Comparison of ENCODE assay signal across 8 cellular contexts in genomic region chr1:36450270-36450918, GRCh38. TPM values are rescaled to one million over a fixed set of nuclear protein-coding genes. Genes with fewer than 3 reads are reported as not detected.
A peak's percentile ranks its signal among the peaks of the same experiment; 100 is the strongest.
DNase-seq lines count a peak whose midpoint lies in the region; ATAC-seq and TF ChIP-seq lines count a peak whose summit lies in the region.

Gene OSCP1 (minus strand): TSS chr1:36450451. CDS start chr1:36450369, 82 bp downstream.

- peak within 1 kb of the TSS; percentile 89 for H3K27ac Mint-ChIP-seq in dendritic cell treated with granulocyte-macrophage colony-stimulating factor and Interleukin-4, amounts not matched to agents 40 ng/mL and 50 ng/mL, for 4 days

- H3K9me3 Mint-ChIP-seq in dendritic cell treated with granulocyte-macrophage colony-stimulating factor and Interleukin-4, amounts not matched to agents 40 ng/mL and 50 ng/mL, for 4 days = no peaks in the 10 kb centered on the region

- peak; percentile 93 for ATAC-seq in HG03439 (IDR thresholded peaks at IDR 0.05; ENCODE audit: unreplicated experiment)
- peak; percentile 97 for ATAC-seq in left lobe of liver

- peak; percentile 89 for TF ChIP-seq POLR2A in GM19193 (IDR thresholded peaks at IDR 0.05; ENCODE audit: extremely low read depth, insufficient read depth, insufficient read length)

- peak; percentile 89 to 91 for DNase-seq in AML-193 (lab: John Stamatoyannopoulos, UW)
- DNase-seq in NCI-H524 (lab: John Stamatoyannopoulos, UW) = peak; percentile 81 to 94
- DNase-seq in activated CD4-positive, alpha-beta T cell treated with anti-CD3 and anti-CD28 coated beads, Interleukin-2, amount 50 U/mL, for 4 hours = peak; percentile 75 to 76
- DNase-seq in left lobe of liver (ENCODE audit: low spot score) = peak; percentile 96
- DNase-seq in stimulated activated CD4-positive, alpha-beta T cell treated with anti-CD3 and anti-CD28 coated beads, Interleukin-2, amount 100 ng/mL, for 24 hours = peak; percentile 87 to 88

- H3K36me3 Mint-ChIP-seq in dendritic cell treated with granulocyte-macrophage colony-stimulating factor and Interleukin-4, amounts not matched to agents 40 ng/mL and 50 ng/mL, for 4 days (ENCODE audit: low read depth) = peaks cover 12% of the 10 kb centered on the region

- no peaks in the 10 kb centered on the region for H3K27me3 Mint-ChIP-seq in dendritic cell treated with granulocyte-macrophage colony-stimulating factor and Interleukin-4, amounts not matched to agents 40 ng/mL and 50 ng/mL, for 4 days

- intact Hi-C loops in dendritic cell treated with granulocyte-macrophage colony-stimulating factor and Interleukin-4, amounts not matched to agents 40 ng/mL and 50 ng/mL, for 4 days (cut with micrococcal nuclease) = loop anchor here (2.0 kb wide), 1 partner anchor 14 kb away; the partner anchor contains the start of gene MRPS15

- H3K4me1 Mint-ChIP-seq in dendritic cell treated with granulocyte-macrophage colony-stimulating factor and Interleukin-4, amounts not matched to agents 40 ng/mL and 50 ng/mL, for 4 days (ENCODE audit: low read depth) = peaks cover 42% of the 10 kb centered on the region

- H3K4me3 Mint-ChIP-seq in dendritic cell treated with granulocyte-macrophage colony-stimulating factor and Interleukin-4, amounts not matched to agents 40 ng/mL and 50 ng/mL, for 4 days = peak within 1 kb of the TSS; percentile 69

RNA-seq across cellular contexts. Expression of gene OSCP1, which starts in this region (rescaled TPM):
- total RNA-seq in left lobe of liver = 1.2 TPM

Comparison
In these comparisons a context has a peak if more than half of its experiments do, and no peak if none do; other contexts are left out.
1. Peak in every context shown above with its lines: DNase-seq and ATAC-seq.